ENCODE assay signal across 8 cellular contexts in the genomic region with DNA sequence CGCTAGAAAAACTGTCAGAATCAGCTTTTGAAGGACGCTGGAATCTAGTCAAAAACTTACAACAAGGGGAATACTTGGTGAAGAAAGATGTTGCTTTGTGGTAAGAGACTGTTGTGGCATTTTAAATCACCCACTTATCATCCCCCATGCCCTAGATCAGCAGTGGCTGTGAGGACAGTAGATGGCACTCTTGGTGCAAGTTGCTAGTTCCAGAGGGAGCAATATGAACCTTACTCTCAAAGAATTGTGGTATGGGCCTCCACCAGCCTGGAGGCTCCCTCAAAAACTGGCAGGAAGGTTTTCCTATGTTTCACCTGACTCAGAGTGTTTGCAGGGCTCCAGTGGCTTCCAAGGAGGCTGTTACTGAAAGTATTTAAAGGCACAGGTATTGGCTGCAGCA. TPM values are rescaled to one million over a fixed set of nuclear protein-coding genes. Genes with fewer than 3 reads are reported as not detected.
DNase-seq lines count a peak whose midpoint lies in the region; ATAC-seq, FAIRE-seq and TF ChIP-seq lines count a peak whose summit lies in the region.

No MANE protein-coding gene starts in this region.

- peaks cover 4% of the 10 kb centered on the region for H3K4me1 Mint-ChIP-seq in brain

- TF ChIP-seq POLR2A in tibial nerve (IDR thresholded peaks at IDR 0.05) = no peak

- no peak for ATAC-seq in GM21367 (IDR thresholded peaks at IDR 0.05; ENCODE audit: unreplicated experiment)

- H3K4me1 ChIP-seq in tibial nerve = no peaks in the 10 kb centered on the region

- peaks cover 0 to 25% of the 10 kb centered on the region in 2 donors for H3K27me3 ChIP-seq in tibial nerve

- in situ Hi-C loops in GM13977 (cut with MboI; ENCODE audit: low pct_unique_long_range_greater_than_20kb, low sequenced_read_pairs, unreplicated experiment) = no loop called here

- no peak overlapping the region for H3K4me3 Mint-ChIP-seq in brain

- no peak overlapping the region for H3K4me3 ChIP-seq in tibial nerve

- DNase-seq in AG20443 (ENCODE audit: low spot score) (peak; percentile 60), GM13977 (ENCODE audit: low spot score) (peak; percentile 34), NCI-H524 (lab: John Stamatoyannopoulos, UW) (peak; percentile 68 to 78), tibial nerve (ENCODE audit: low spot score in 2 of 2) (peak in 1 of 2 donors; percentile 8)
- DNase-seq in activated effector memory CD4-positive, alpha-beta T cell treated with Interleukin-2 at 50 U/mL for 16 hours = no peak

- no peaks in the 10 kb centered on the region for H3K9me3 ChIP-seq in tibial nerve

- TF ChIP-seq EP300 in tibial nerve (IDR thresholded peaks at IDR 0.05) = no peak

- 35 to 40% methylated on average over 2 of the region's 2 CpGs for WGBS in tibial nerve, 2 donors

- no peaks in the 10 kb centered on the region for H3K36me3 Mint-ChIP-seq in brain

- peaks cover 0 to 7% (median 5%) of the 10 kb centered on the region in 5 experiments for H3K9me3 Mint-ChIP-seq in brain

- H3K27me3 Mint-ChIP-seq in brain = no peaks in the 10 kb centered on the region

- H3K27ac ChIP-seq in tibial nerve = no peak overlapping the region

- TF ChIP-seq CTCF in GM13977 (IDR thresholded peaks at IDR 0.05; ENCODE audit: extremely low read depth, insufficient read depth, missing control alignments) = peak; percentile 56
- peak; percentile 74 to 84 for TF ChIP-seq CTCF in brain (conservative IDR thresholded peaks at IDR 0.05)
- peak in 3 of 5 experiments; percentile 24 to 43 (median 28) for TF ChIP-seq CTCF in tibial nerve (IDR thresholded peaks at IDR 0.05)

- no peaks in the 10 kb centered on the region for H3K36me3 ChIP-seq in tibial nerve

- H3K27ac Mint-ChIP-seq in brain = peak overlapping the region in 1 of 5 experiments; percentile 64

- peak; percentile 96 for FAIRE-seq in islet of Langerhans (lab: Jason Lieb, UNC)

RNA-seq across cellular contexts. Expression of a gene that starts 37.7 kb away (rescaled TPM):
- 5.7 TPM for polyA plus RNA-seq in brain (ENCODE audit: insufficient read depth, low read depth, low replicate concordance)
- total RNA-seq in tibial nerve = 10 to 100 TPM in 2 of 4 donors, 1 to 10 TPM in 2; 9.2 to 13.3 (median 10.8) TPM

Comparison
In these comparisons a context has a peak if more than half of its experiments do, and no peak if none do; other contexts are left out.
1. CTCF ChIP-seq: peak in every context shown above with its lines; median percentile 79 in brain; 56 in GM13977; 28 in tibial nerve.